ENCODE assay signal across 19 cellular contexts in the genomic region with DNA sequence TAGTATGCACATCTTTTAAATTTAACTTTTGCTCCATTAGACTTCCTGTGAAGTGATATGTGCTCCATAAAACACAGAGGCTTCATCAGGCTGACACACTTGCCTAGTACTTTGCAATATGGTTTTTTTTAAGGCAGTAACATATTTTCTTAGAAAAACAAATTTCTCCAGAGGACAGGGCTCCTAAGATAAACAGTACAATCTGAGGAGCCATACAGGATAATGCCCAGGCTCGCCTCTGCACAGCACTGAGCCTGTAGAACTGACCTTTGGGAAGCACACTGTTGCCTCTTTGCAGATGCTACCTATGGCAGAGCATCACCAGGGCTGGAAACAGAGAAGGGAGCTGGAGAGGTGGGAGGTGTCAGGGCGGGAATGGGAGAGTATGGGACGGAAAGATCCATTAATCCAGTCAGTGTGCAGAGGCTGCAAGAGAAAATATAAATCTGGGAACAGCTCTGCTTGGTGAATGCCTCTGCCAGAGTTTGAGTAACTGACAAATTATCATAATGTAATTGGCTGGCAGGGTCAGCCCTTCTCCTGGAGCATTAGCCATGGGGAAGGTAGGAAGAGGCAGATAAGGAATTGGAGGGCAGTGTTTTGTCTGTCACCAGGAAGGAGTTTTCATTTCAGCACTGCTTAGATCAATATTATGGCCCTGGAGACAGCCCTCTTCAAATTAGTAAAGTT.
DNase-seq lines count a peak whose midpoint lies in the region; ATAC-seq and TF ChIP-seq lines count a peak whose summit lies in the region.
"Had no signal": no experiment of that assay in that cellular context is flagged by ENCODE, and none has a peak within 500 bp of the region (broad histone marks: within the 10 kb centered on the region; RNA-seq: fewer than 3 reads in every experiment).

No MANE protein-coding gene starts in this region.

- TF ChIP-seq POLR2A in uterus (IDR thresholded peaks at IDR 0.05), result no peak

- no peaks in the 10 kb centered on the region for H3K36me3 Mint-ChIP-seq in activated naive CD4-positive, alpha-beta T cell treated with anti-CD3 and anti-CD28 coated beads, Interleukin-2, amount 50 U/mL, for 24 hours
- no peaks in the 10 kb centered on the region for H3K36me3 Mint-ChIP-seq in activated naive CD4-positive, alpha-beta T cell treated with anti-CD3 and anti-CD28 coated beads, Interleukin-2, amount 10 ng/mL, durations not matched to agents 7 days and 5 days
- peaks cover 24% of the 10 kb centered on the region for H3K36me3 Mint-ChIP-seq in nephron progenitor cell (ENCODE audit: low read depth)
- H3K36me3 Mint-ChIP-seq in effector memory CD8-positive, alpha-beta T cell (ENCODE audit: insufficient read depth), result no peaks in the 10 kb centered on the region
- H3K36me3 Mint-ChIP-seq: CD4-positive, CD25-positive, alpha-beta regulatory T cell; CD8-positive, alpha-beta memory T cell had no signal

- no peaks in the 10 kb centered on the region for H3K9me3 ChIP-seq in uterus
- H3K9me3 ChIP-seq: HAP-1 had no signal

- no peaks in the 10 kb centered on the region for H3K4me1 Mint-ChIP-seq in activated naive CD4-positive, alpha-beta T cell treated with anti-CD3 and anti-CD28 coated beads, Interleukin-2, amount 50 U/mL, for 24 hours
- H3K4me1 Mint-ChIP-seq in activated naive CD4-positive, alpha-beta T cell treated with anti-CD3 and anti-CD28 coated beads, Interleukin-2, amount 10 ng/mL, durations not matched to agents 7 days and 5 days, result no peaks in the 10 kb centered on the region
- peaks cover 31% of the 10 kb centered on the region for H3K4me1 Mint-ChIP-seq in nephron progenitor cell
- no peaks in the 10 kb centered on the region for H3K4me1 Mint-ChIP-seq in effector memory CD8-positive, alpha-beta T cell (ENCODE audit: low read depth in 2 of 2)
- H3K4me1 Mint-ChIP-seq: B cell; CD4-positive, CD25-positive, alpha-beta regulatory T cell; CD8-positive, alpha-beta memory T cell had no signal

- H3K27me3 ChIP-seq in uterus, result no peaks in the 10 kb centered on the region

- DNase-seq in activated naive CD4-positive, alpha-beta T cell treated with anti-CD3 and anti-CD28 coated beads, Interleukin-2, amount 10 ng/mL, durations not matched to agents 7 days and 5 days, result no peak
- DNase-seq in NCI-H82 treated with DMSO at 0.1 percent for 48 hours (lab: John Stamatoyannopoulos, UW; ENCODE audit: unreplicated experiment) (peak; percentile 41), nephron progenitor cell (no peak), uterus (no peak)
- no peak for DNase-seq in effector memory CD8-positive, alpha-beta T cell
- DNase-seq: C1 segment of cervical spinal cord; CD4-positive, CD25-positive, alpha-beta regulatory T cell; CD8-positive, alpha-beta memory T cell; COR-L47; DMS 273 treated with DMSO at 0.1 percent for 48 hours; DMS53; DND-41; EL had no signal

- peaks cover 5% of the 10 kb centered on the region for H3K27me3 Mint-ChIP-seq in activated naive CD4-positive, alpha-beta T cell treated with anti-CD3 and anti-CD28 coated beads, Interleukin-2, amount 50 U/mL, for 24 hours
- H3K27me3 Mint-ChIP-seq in activated naive CD4-positive, alpha-beta T cell treated with anti-CD3 and anti-CD28 coated beads, Interleukin-2, amount 10 ng/mL, durations not matched to agents 7 days and 5 days, result peaks cover 4% of the 10 kb centered on the region
- H3K27me3 Mint-ChIP-seq in nephron progenitor cell (ENCODE audit: low read depth, poor library complexity), result peaks cover 10% of the 10 kb centered on the region
- H3K27me3 Mint-ChIP-seq in effector memory CD8-positive, alpha-beta T cell, result peaks cover 24 to 37% of the 10 kb centered on the region in 2 donors
- H3K27me3 Mint-ChIP-seq: CD4-positive, CD25-positive, alpha-beta regulatory T cell had no signal

- no peaks in the 10 kb centered on the region for H3K36me3 ChIP-seq in uterus
- H3K36me3 ChIP-seq: HAP-1 had no signal

- intact Hi-C loops in uterus (cut with DNase I; ENCODE audit: low total_unique reads), result no loop called here

- H3K27ac Mint-ChIP-seq in activated naive CD4-positive, alpha-beta T cell treated with anti-CD3 and anti-CD28 coated beads, Interleukin-2, amount 50 U/mL, for 24 hours, result peak overlapping the region; percentile 63
- H3K27ac Mint-ChIP-seq in activated naive CD4-positive, alpha-beta T cell treated with anti-CD3 and anti-CD28 coated beads, Interleukin-2, amount 10 ng/mL, durations not matched to agents 7 days and 5 days, result no peak overlapping the region
- peak overlapping the region; percentile 81 for H3K27ac Mint-ChIP-seq in nephron progenitor cell
- no peak overlapping the region for H3K27ac Mint-ChIP-seq in effector memory CD8-positive, alpha-beta T cell
- H3K27ac Mint-ChIP-seq: B cell; CD4-positive, CD25-positive, alpha-beta regulatory T cell; CD8-positive, alpha-beta memory T cell had no signal

- no peaks in the 10 kb centered on the region for H3K9me3 Mint-ChIP-seq in activated naive CD4-positive, alpha-beta T cell treated with anti-CD3 and anti-CD28 coated beads, Interleukin-2, amount 50 U/mL, for 24 hours
- no peaks in the 10 kb centered on the region for H3K9me3 Mint-ChIP-seq in activated naive CD4-positive, alpha-beta T cell treated with anti-CD3 and anti-CD28 coated beads, Interleukin-2, amount 10 ng/mL, durations not matched to agents 7 days and 5 days
- H3K9me3 Mint-ChIP-seq in nephron progenitor cell, result peaks cover 31% of the 10 kb centered on the region
- peaks cover 5 to 7% of the 10 kb centered on the region in 2 donors for H3K9me3 Mint-ChIP-seq in effector memory CD8-positive, alpha-beta T cell

- no peak overlapping the region for H3K4me3 ChIP-seq in uterus
- H3K4me3 ChIP-seq: GM12878, HAP-1 had no signal

- TF ChIP-seq CTCF in nephron progenitor cell (IDR thresholded peaks at IDR 0.05), result no peak
- no peak for TF ChIP-seq CTCF in uterus (IDR thresholded peaks at IDR 0.05)

- no peak overlapping the region for H3K27ac ChIP-seq in uterus
- H3K27ac ChIP-seq: HL-60 had no signal

- H3K4me1 ChIP-seq in uterus, result no peaks in the 10 kb centered on the region
- H3K4me1 ChIP-seq: HAP-1 had no signal

- no peak overlapping the region for H3K4me3 Mint-ChIP-seq in activated naive CD4-positive, alpha-beta T cell treated with anti-CD3 and anti-CD28 coated beads, Interleukin-2, amount 50 U/mL, for 24 hours
- H3K4me3 Mint-ChIP-seq in activated naive CD4-positive, alpha-beta T cell treated with anti-CD3 and anti-CD28 coated beads, Interleukin-2, amount 10 ng/mL, durations not matched to agents 7 days and 5 days, result no peak overlapping the region
- H3K4me3 Mint-ChIP-seq in nephron progenitor cell, result no peak overlapping the region
- H3K4me3 Mint-ChIP-seq in effector memory CD8-positive, alpha-beta T cell, result no peak overlapping the region
- H3K4me3 Mint-ChIP-seq: B cell; CD4-positive, CD25-positive, alpha-beta regulatory T cell; CD8-positive, alpha-beta memory T cell had no signal

- CTCF ChIA-PET in activated naive CD4-positive, alpha-beta T cell treated with anti-CD3 and anti-CD28 coated beads, Interleukin-2, amount 10 ng/mL, durations not matched to agents 7 days and 5 days (lab: Charles Lee), result no interaction called here

- ATAC-seq in effector memory CD8-positive, alpha-beta T cell (replicated peaks), result no peak
- ATAC-seq in HG03460 (IDR thresholded peaks at IDR 0.05; ENCODE audit: unreplicated experiment), result no peak
- ATAC-seq: GM12878 had no signal

Comparison
In these comparisons a context has a peak if more than half of its experiments do, and no peak if none do; other contexts are left out.
1. H3K27ac Mint-ChIP-seq: peak in activated naive CD4-positive, alpha-beta T cell treated with anti-CD3 and anti-CD28 coated beads, Interleukin-2, amount 50 U/mL, for 24 hours (single experiment) and nephron progenitor cell (single experiment); none in activated naive CD4-positive, alpha-beta T cell treated with anti-CD3 and anti-CD28 coated beads, Interleukin-2, amount 10 ng/mL, durations not matched to agents 7 days and 5 days (single experiment) and effector memory CD8-positive, alpha-beta T cell (0 of 2).